In the genomic region with DNA sequence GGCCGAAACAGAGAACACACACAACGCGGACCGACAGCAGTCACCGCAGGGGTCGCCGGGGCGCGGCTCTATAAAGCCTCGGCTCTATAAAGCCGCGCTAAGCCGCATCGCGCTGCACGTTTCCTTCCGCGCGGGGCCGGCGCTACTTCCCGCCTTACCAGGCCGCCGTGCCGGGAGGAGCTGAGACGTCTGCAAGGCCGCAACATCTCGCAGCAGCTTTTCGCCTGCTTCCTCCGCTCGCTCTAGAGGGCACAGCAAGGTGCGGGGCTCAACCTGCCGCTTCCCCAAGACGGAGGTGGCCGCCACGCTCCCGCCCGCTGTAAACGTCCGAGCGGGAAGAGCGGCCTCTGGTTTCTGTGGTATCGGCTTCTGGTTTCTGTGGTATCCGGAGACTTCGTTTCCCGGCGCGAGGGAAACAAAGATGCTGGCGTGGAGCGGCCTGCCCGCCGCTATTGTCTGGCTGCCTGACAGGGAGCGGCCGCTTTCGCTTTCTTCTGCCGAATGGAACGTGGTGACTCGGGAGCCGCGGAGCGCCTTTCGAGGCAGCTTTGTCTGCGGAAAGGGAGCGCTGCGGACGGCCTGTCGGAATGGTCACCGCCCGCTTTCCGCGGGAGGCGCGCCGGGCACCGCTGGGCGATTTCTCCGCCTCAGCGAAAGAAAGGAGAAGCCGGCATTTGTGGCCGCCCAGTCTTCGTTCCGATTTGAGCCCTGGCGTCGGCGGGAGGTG, we compare ENCODE assay signal across 8 cellular contexts.
DNase-seq lines count a peak whose midpoint lies in the region; ATAC-seq and TF ChIP-seq lines count a peak whose summit lies in the region.

No MANE protein-coding gene starts in this region.

- H3K36me3 Mint-ChIP-seq in IgD-negative memory B cell (peaks cover 1% of the 10 kb centered on the region), type B pancreatic cell (no peaks in the 10 kb centered on the region)

- H3K9me3 Mint-ChIP-seq in IgD-negative memory B cell: no peaks in the 10 kb centered on the region
- peaks cover 5% of the 10 kb centered on the region for H3K9me3 Mint-ChIP-seq in type B pancreatic cell

- no peaks in the 10 kb centered on the region for H3K36me3 ChIP-seq in adrenal gland (replicated peaks in 1 of 2)

- peak; percentile 86 to 92 for TF ChIP-seq POLR2A in adrenal gland (IDR thresholded peaks at IDR 0.05)

- DNase-seq in EL (peak; percentile 90), SW480 (ENCODE audit: low spot score) (peak; percentile 82), adrenal gland (peak; percentile 83 to 95 (median 86)), left cardiac atrium (peak; percentile 94), posterior cingulate gyrus (peak; percentile 66 to 98 (median 86)), type B pancreatic cell (ENCODE audit: extremely low spot score, unreplicated experiment) (peak; percentile 92)

- peak in 1 of 6 experiments; percentile 9 for TF ChIP-seq CTCF in adrenal gland (IDR thresholded peaks at IDR 0.05)
- TF ChIP-seq CTCF in type B pancreatic cell (conservative IDR thresholded peaks at IDR 0.05): peak; percentile 7

- intact Hi-C loops in adrenal gland (cut with DNase I): loop anchor here in 1 of 2 donors (10.0 kb wide), 3 partner anchors 432 to 628 kb away; a partner anchor contains a TSS
- intact Hi-C loops in left cardiac atrium (cut with DNase I): loop anchor here in 1 of 2 donors (5.0 to 10.0 kb wide), 4 partner anchors 92 to 435 kb away; a partner anchor contains a TSS
- intact Hi-C loops in posterior cingulate gyrus (cut with DNase I): loop anchor here (5.0 to 10.0 kb wide), 5 partner anchors 98 to 550 kb away; a partner anchor contains a TSS

- H3K4me3 ChIP-seq in adrenal gland: peak overlapping the region; percentile 31 to 79 (median 67)

- H3K27ac Mint-ChIP-seq in IgD-negative memory B cell (peak overlapping the region; percentile 97 to 100 (median 99)), type B pancreatic cell (peak overlapping the region; percentile 93)

- H3K27ac ChIP-seq in adrenal gland: peak overlapping the region; percentile 89 to 98 (median 90)

- WGBS in adrenal gland, 4 donors: 0 to 1% (median 0%) methylated on average over 37 to 85 of the region's 85 CpGs

- H3K27me3 Mint-ChIP-seq in IgD-negative memory B cell (no peaks in the 10 kb centered on the region), type B pancreatic cell (no peaks in the 10 kb centered on the region)

- peaks cover 11 to 13% of the 10 kb centered on the region in 2 donors for H3K4me1 ChIP-seq in adrenal gland (replicated peaks in 1 of 2)

- H3K4me1 Mint-ChIP-seq in IgD-negative memory B cell (peaks cover 23 to 48% (median 36%) of the 10 kb centered on the region in 3 donors), type B pancreatic cell (ENCODE audit: unreplicated experiment) (peaks cover 23% of the 10 kb centered on the region)

- no peaks in the 10 kb centered on the region for H3K27me3 ChIP-seq in adrenal gland

- peak; percentile 71 for ATAC-seq in GM21529 (IDR thresholded peaks at IDR 0.05; ENCODE audit: unreplicated experiment)
- ATAC-seq in left cardiac atrium: peak; percentile 94 to 96

- H3K4me3 Mint-ChIP-seq in IgD-negative memory B cell (peak overlapping the region; percentile 95 to 99 (median 98)), type B pancreatic cell (peak overlapping the region; percentile 91)

- H3K9me3 ChIP-seq in adrenal gland (replicated peaks in 1 of 3): no peaks in the 10 kb centered on the region

Comparison
In these comparisons a context has a peak if more than half of its experiments do, and no peak if none do; other contexts are left out.
1. Peak in every context shown above with its lines: DNase-seq, ATAC-seq, H3K4me3 ChIP-seq and H3K27ac ChIP-seq.